In genomic region chr6:134402372-134402984, GRCh38 we compare ENCODE assay signal across 22 cellular contexts.
DNase-seq lines count a peak whose midpoint lies in the region; ATAC-seq lines count a peak whose summit lies in the region.
"Had no signal": no experiment of that assay in that cellular context is flagged by ENCODE, and none has a peak within 500 bp of the region (broad histone marks: within the 10 kb centered on the region; RNA-seq: fewer than 3 reads in every experiment).

No MANE protein-coding gene starts in this region.

- no peak overlapping the region for H3K4me3 Mint-ChIP-seq in T-helper 2 cell treated with Interferon-gamma antibody and Interleukin-4, amounts not matched to agents 5 μg/mL and 100 μg/mL, for 36 hours
- H3K4me3 Mint-ChIP-seq in activated naive CD8-positive, alpha-beta T cell treated with anti-CD3 and anti-CD28 coated beads, Interleukin-2, amount 50 U/mL, for 24 hours = no peak overlapping the region
- H3K4me3 Mint-ChIP-seq in stimulated activated effector memory CD8-positive, alpha-beta T cell treated with anti-CD3 and anti-CD28 coated beads, Interleukin-12 subunit alpha, Interleukin-12 subunit beta, amount 100 ng/mL, for 72 hours = no peak overlapping the region
- H3K4me3 Mint-ChIP-seq: endodermal cell, immature natural killer cell had no signal

- H3K36me3 Mint-ChIP-seq in T-helper 2 cell treated with Interferon-gamma antibody and Interleukin-4, amounts not matched to agents 5 μg/mL and 100 μg/mL, for 36 hours (ENCODE audit: low read depth) = no peaks in the 10 kb centered on the region
- H3K36me3 Mint-ChIP-seq in activated naive CD8-positive, alpha-beta T cell treated with anti-CD3 and anti-CD28 coated beads, Interleukin-2, amount 50 U/mL, for 24 hours (ENCODE audit: low read depth) = no peaks in the 10 kb centered on the region
- H3K36me3 Mint-ChIP-seq in stimulated activated effector memory CD8-positive, alpha-beta T cell treated with anti-CD3 and anti-CD28 coated beads, Interleukin-12 subunit alpha, Interleukin-12 subunit beta, amount 100 ng/mL, for 72 hours = no peaks in the 10 kb centered on the region
- H3K36me3 Mint-ChIP-seq: immature natural killer cell had no signal

- no peaks in the 10 kb centered on the region for H3K9me3 Mint-ChIP-seq in T-helper 2 cell treated with Interferon-gamma antibody and Interleukin-4, amounts not matched to agents 5 μg/mL and 100 μg/mL, for 36 hours
- no peaks in the 10 kb centered on the region for H3K9me3 Mint-ChIP-seq in activated naive CD8-positive, alpha-beta T cell treated with anti-CD3 and anti-CD28 coated beads, Interleukin-2, amount 50 U/mL, for 24 hours
- no peaks in the 10 kb centered on the region for H3K9me3 Mint-ChIP-seq in stimulated activated effector memory CD8-positive, alpha-beta T cell treated with anti-CD3 and anti-CD28 coated beads, Interleukin-12 subunit alpha, Interleukin-12 subunit beta, amount 100 ng/mL, for 72 hours
- H3K9me3 Mint-ChIP-seq: endodermal cell, immature natural killer cell had no signal

- peaks cover 11% of the 10 kb centered on the region for H3K4me1 Mint-ChIP-seq in T-helper 2 cell treated with Interferon-gamma antibody and Interleukin-4, amounts not matched to agents 5 μg/mL and 100 μg/mL, for 36 hours (ENCODE audit: low read depth)
- peaks cover 22% of the 10 kb centered on the region for H3K4me1 Mint-ChIP-seq in activated naive CD8-positive, alpha-beta T cell treated with anti-CD3 and anti-CD28 coated beads, Interleukin-2, amount 50 U/mL, for 24 hours
- peaks cover 21% of the 10 kb centered on the region for H3K4me1 Mint-ChIP-seq in stimulated activated effector memory CD8-positive, alpha-beta T cell treated with anti-CD3 and anti-CD28 coated beads, Interleukin-12 subunit alpha, Interleukin-12 subunit beta, amount 100 ng/mL, for 72 hours
- H3K4me1 Mint-ChIP-seq: endodermal cell, immature natural killer cell had no signal

- peak; percentile 36 for ATAC-seq in activated naive CD8-positive, alpha-beta T cell treated with anti-CD3 and anti-CD28 coated beads, Interleukin-2, amount 50 U/mL, for 24 hours
- peak; percentile 80 for ATAC-seq in stimulated activated effector memory CD8-positive, alpha-beta T cell treated with anti-CD3 and anti-CD28 coated beads, Interleukin-12 subunit alpha, Interleukin-12 subunit beta, amount 100 ng/mL, for 72 hours
- ATAC-seq in GM21526 (IDR thresholded peaks at IDR 0.05; ENCODE audit: low FRiP score, unreplicated experiment) = no peak
- ATAC-seq: GM12878, heart right ventricle, lower lobe of right lung had no signal

- H3K27ac Mint-ChIP-seq in T-helper 2 cell treated with Interferon-gamma antibody and Interleukin-4, amounts not matched to agents 5 μg/mL and 100 μg/mL, for 36 hours = no peak overlapping the region
- no peak overlapping the region for H3K27ac Mint-ChIP-seq in activated naive CD8-positive, alpha-beta T cell treated with anti-CD3 and anti-CD28 coated beads, Interleukin-2, amount 50 U/mL, for 24 hours
- H3K27ac Mint-ChIP-seq in stimulated activated effector memory CD8-positive, alpha-beta T cell treated with anti-CD3 and anti-CD28 coated beads, Interleukin-12 subunit alpha, Interleukin-12 subunit beta, amount 100 ng/mL, for 72 hours = peak overlapping the region; percentile 80
- H3K27ac Mint-ChIP-seq: endodermal cell, immature natural killer cell had no signal

- no peaks in the 10 kb centered on the region for H3K27me3 Mint-ChIP-seq in T-helper 2 cell treated with Interferon-gamma antibody and Interleukin-4, amounts not matched to agents 5 μg/mL and 100 μg/mL, for 36 hours (ENCODE audit: low read depth)
- no peaks in the 10 kb centered on the region for H3K27me3 Mint-ChIP-seq in activated naive CD8-positive, alpha-beta T cell treated with anti-CD3 and anti-CD28 coated beads, Interleukin-2, amount 50 U/mL, for 24 hours

- peak; percentile 44 for DNase-seq in T-helper 2 cell treated with Interferon-gamma antibody and Interleukin-4, amounts not matched to agents 5 μg/mL and 100 μg/mL, for 36 hours (ENCODE audit: low spot score)
- DNase-seq in T-helper 2 cell = no peak
- peak; percentile 16 for DNase-seq in stimulated activated CD4-positive, alpha-beta T cell treated with anti-CD3 and anti-CD28 coated beads, Interleukin-4, amount 100 ng/mL, for 24 hours
- DNase-seq in stimulated activated CD4-positive, alpha-beta T cell treated with anti-CD3 and anti-CD28 coated beads, Interleukin-12 subunit alpha, Interleukin-12 subunit beta, amount 100 ng/mL, for 4 hours = no peak
- no peak for DNase-seq in activated naive CD8-positive, alpha-beta T cell treated with anti-CD3 and anti-CD28 coated beads, Interleukin-2, amount 50 U/mL, for 24 hours
- no peak for DNase-seq in stimulated activated effector memory CD8-positive, alpha-beta T cell treated with anti-CD3 and anti-CD28 coated beads, Interleukin-12 subunit alpha, Interleukin-12 subunit beta, amount 100 ng/mL, for 72 hours (ENCODE audit: low spot score in 2 of 2)
- no peak for DNase-seq in DMS 273 (lab: John Stamatoyannopoulos, UW; ENCODE audit: unreplicated experiment)
- DNase-seq: DMS 273 treated with DMSO at 0.1 percent for 48 hours, endodermal cell, GDM1, heart right ventricle, immature natural killer cell, KG1, lower lobe of right lung, NCI-H1105, NCI-H69, OCI-M1, SHP77 treated with DMSO at 0.1 percent for 48 hours, sigmoid colon, T-helper 1 cell had no signal

Comparison
In these comparisons a context has a peak if more than half of its experiments do, and no peak if none do; other contexts are left out.
1. DNase-seq: peak in T-helper 2 cell treated with Interferon-gamma antibody and Interleukin-4, amounts not matched to agents 5 μg/mL and 100 μg/mL, for 36 hours (single experiment) and stimulated activated CD4-positive, alpha-beta T cell treated with anti-CD3 and anti-CD28 coated beads, Interleukin-4, amount 100 ng/mL, for 24 hours (single experiment); none in T-helper 2 cell (0 of 5), stimulated activated CD4-positive, alpha-beta T cell treated with anti-CD3 and anti-CD28 coated beads, Interleukin-12 subunit alpha, Interleukin-12 subunit beta, amount 100 ng/mL, for 4 hours (single experiment), activated naive CD8-positive, alpha-beta T cell treated with anti-CD3 and anti-CD28 coated beads, Interleukin-2, amount 50 U/mL, for 24 hours (single experiment), stimulated activated effector memory CD8-positive, alpha-beta T cell treated with anti-CD3 and anti-CD28 coated beads, Interleukin-12 subunit alpha, Interleukin-12 subunit beta, amount 100 ng/mL, for 72 hours (0 of 2) and DMS 273 (single experiment).